ENCODE assay signal across 8 cellular contexts in genomic region chrX:75603833-75604232, GRCh38.
DNase-seq lines count a peak whose midpoint lies in the region; ATAC-seq and TF ChIP-seq lines count a peak whose summit lies in the region.

No MANE protein-coding gene starts in this region.

- peak; percentile 25 to 40 for TF ChIP-seq CTCF in suprapubic skin (IDR thresholded peaks at IDR 0.05)

- DNase-seq in EL, result peak; percentile 0
- DNase-seq in HPDE6-E6E7 (ENCODE audit: extremely low spot score), result peak; percentile 8
- peak; percentile 24 for DNase-seq in SK-N-DZ (ENCODE audit: low spot score)
- peak; percentile 3 for DNase-seq in glomerular endothelial cell (ENCODE audit: extremely low read depth, low read depth, low spot score)
- no peak for DNase-seq in suprapubic skin (ENCODE audit: low spot score in 2 of 2)
- DNase-seq in dedifferentiated amniotic fluid mesenchymal stem cell (ENCODE audit: extremely low spot score), result no peak

- H3K27me3 ChIP-seq in suprapubic skin, result no peaks in the 10 kb centered on the region

- no peak overlapping the region for H3K4me3 ChIP-seq in suprapubic skin

- TF ChIP-seq EP300 in suprapubic skin (IDR thresholded peaks at IDR 0.05), result no peak

- TF ChIP-seq POLR2A in suprapubic skin (IDR thresholded peaks at IDR 0.05), result no peak

- H3K27ac ChIP-seq in suprapubic skin, result no peak overlapping the region

- H3K36me3 ChIP-seq in suprapubic skin, result no peaks in the 10 kb centered on the region

- no peaks in the 10 kb centered on the region for H3K4me1 ChIP-seq in suprapubic skin

- H3K9me3 ChIP-seq in suprapubic skin, result no peaks in the 10 kb centered on the region

- ATAC-seq in GM21390 (IDR thresholded peaks at IDR 0.05; ENCODE audit: unreplicated experiment), result no peak
- ATAC-seq in HG02840 (IDR thresholded peaks at IDR 0.05; ENCODE audit: low FRiP score, unreplicated experiment), result no peak

Comparison
In these comparisons a context has a peak if more than half of its experiments do, and no peak if none do; other contexts are left out.
1. DNase-seq: peak in EL (single experiment), HPDE6-E6E7 (single experiment), SK-N-DZ (single experiment) and glomerular endothelial cell (single experiment); none in suprapubic skin (0 of 2) and dedifferentiated amniotic fluid mesenchymal stem cell (single experiment).